ENCODE assay signal across 8 cellular contexts in genomic region chr2:172484253-172484652, GRCh38. TPM values are rescaled to one million over a fixed set of nuclear protein-coding genes. Genes with fewer than 3 reads are reported as not detected.
A peak's percentile ranks its signal among the peaks of the same experiment; 100 is the strongest.
DNase-seq lines count a peak whose midpoint lies in the region; ATAC-seq and TF ChIP-seq lines count a peak whose summit lies in the region.

No MANE protein-coding gene starts in this region.

- TF ChIP-seq POLR2A in vagina (IDR thresholded peaks at IDR 0.05) = no peak

- no peak overlapping the region for H3K4me3 ChIP-seq in AG10803 (ENCODE audit: low read length)
- H3K4me3 ChIP-seq in GM12864 (ENCODE audit: low read depth, low read length) = no peak overlapping the region
- no peak overlapping the region for H3K4me3 ChIP-seq in fibroblast of villous mesenchyme (ENCODE audit: low read depth, low read length)
- no peak overlapping the region for H3K4me3 ChIP-seq in vagina

- no peaks in the 10 kb centered on the region for H3K27me3 ChIP-seq in vagina

- H3K36me3 ChIP-seq in vagina = peaks cover 0 to 11% of the 10 kb centered on the region in 2 donors

- H3K4me1 ChIP-seq in vagina = peaks cover 9% of the 10 kb centered on the region

- no peak overlapping the region for H3K27ac ChIP-seq in vagina

- intact Hi-C loops in vagina (cut with DNase I) = no loop called here

- ATAC-seq in GM21367 (IDR thresholded peaks at IDR 0.05; ENCODE audit: unreplicated experiment) = no peak
- no peak for ATAC-seq in HG02610 (IDR thresholded peaks at IDR 0.05; ENCODE audit: unreplicated experiment)
- no peak for ATAC-seq in GM19351 (IDR thresholded peaks at IDR 0.05; ENCODE audit: unreplicated experiment)

- DNase-seq in AG10803 (ENCODE audit: low read depth) (peak; percentile 28), GM12864 (ENCODE audit: low read depth) (no peak), RPMI8226 (peak; percentile 21), fibroblast of villous mesenchyme (ENCODE audit: low read depth) (peak; percentile 33), vagina (ENCODE audit: extremely low spot score in 2 of 2) (no peak)

- peak; percentile 52 for TF ChIP-seq CTCF in AG10803 (conservative IDR thresholded peaks at IDR 0.05; ENCODE audit: low read length)
- TF ChIP-seq CTCF in GM12864 (IDR thresholded peaks at IDR 0.05; ENCODE audit: low read depth, low read length, missing control alignments) = peak; percentile 7
- peak; percentile 39 for TF ChIP-seq CTCF in fibroblast of villous mesenchyme (IDR thresholded peaks at IDR 0.05; ENCODE audit: insufficient read depth, low read depth, low read length)
- no peak for TF ChIP-seq CTCF in vagina (IDR thresholded peaks at IDR 0.05)

- H3K9me3 ChIP-seq in vagina = no peaks in the 10 kb centered on the region

RNA-seq across cellular contexts. Expression of gene ITGA6, which starts 56.9 kb away (rescaled TPM):
- total RNA-seq in fibroblast of villous mesenchyme = 58.0 and 131 TPM in 2 replicates
- total RNA-seq in vagina = 82.3 TPM

Comparison
In these comparisons a context has a peak if more than half of its experiments do, and no peak if none do; other contexts are left out.
1. DNase-seq: peak in AG10803 (single experiment), RPMI8226 (single experiment) and fibroblast of villous mesenchyme (single experiment); none in GM12864 (single experiment) and vagina (0 of 2).
2. CTCF ChIP-seq: peak in AG10803 (single experiment), GM12864 (single experiment) and fibroblast of villous mesenchyme (single experiment); none in vagina (0 of 3).